Comparison of ENCODE assay signal across 10 cellular contexts in the genomic region with DNA sequence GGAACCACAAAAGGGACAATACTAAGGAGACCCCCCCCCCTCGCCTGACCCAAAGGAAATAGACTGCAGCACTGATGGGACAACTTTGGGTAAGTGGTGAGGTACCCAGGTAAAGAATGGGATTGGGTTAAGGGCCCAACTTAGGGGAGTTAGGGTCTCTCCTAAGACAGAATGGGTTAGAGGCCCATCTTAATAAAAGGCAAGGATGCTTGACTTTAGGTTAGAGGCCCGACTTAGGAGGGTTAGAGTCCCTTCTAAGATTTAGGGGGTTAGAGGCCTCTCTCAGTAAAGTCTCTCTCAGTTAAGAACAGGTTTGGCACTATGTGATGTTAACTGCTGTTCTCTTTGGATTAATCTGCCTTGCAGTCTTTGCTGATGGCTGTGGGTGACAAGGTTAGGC. TPM values are rescaled to one million over a fixed set of nuclear protein-coding genes. Genes with fewer than 3 reads are reported as not detected.
"Had no signal": no experiment of that assay in that cellular context is flagged by ENCODE, and none has a peak within 500 bp of the region (broad histone marks: within the 10 kb centered on the region; RNA-seq: fewer than 3 reads in every experiment).

No MANE protein-coding gene starts in this region.

- H3K4me3 Mint-ChIP-seq: H9 had no signal

- DNase-seq: GOT3, H9, HCEC 1CT, IMR-90, Karpas-422, KBM-7 had no signal

- H3K27ac ChIP-seq: KMS-11 had no signal

- H3K9ac ChIP-seq: KMS-11 had no signal

- H3K4me2 ChIP-seq: KMS-11 had no signal

- H3K27ac Mint-ChIP-seq: H9 had no signal

- FAIRE-seq: H54, HTR-8/SVneo had no signal

RNA-seq across cellular contexts. Expression of a gene that starts 41.0 kb away (rescaled TPM):
- total RNA-seq: HT-29, IMR-90 had no signal
- polyA plus RNA-seq: IMR-90 had no signal
